ENCODE assay signal across 1 cellular context in genomic region chr10:29728541-29729049, GRCh38.
TF ChIP-seq lines count a peak whose summit lies in the region.

No MANE protein-coding gene starts in this region.

TF ChIP-seq in SK-N-SH treated with all-trans-retinoic acid at 6 μM for 48 hours, 23 proteins besides CTCF, POLR2A, EP300 and RAD21 (continued from another document):
- no peak for TF ChIP-seq POU6F1 (CRISPR knock-in tag; IDR thresholded peaks at IDR 0.05; ENCODE audit: borderline replicate concordance, low read depth)
- no peak for TF ChIP-seq ARNTL (CRISPR knock-in tag; IDR thresholded peaks at IDR 0.05; ENCODE audit: borderline replicate concordance, low read depth)
- TF ChIP-seq ZFP30 (CRISPR knock-in tag; IDR thresholded peaks at IDR 0.05), result no peak
- no peak for TF ChIP-seq CREB5 (CRISPR knock-in tag; IDR thresholded peaks at IDR 0.05; ENCODE audit: low read depth)
- no peak for TF ChIP-seq ZC3H10 (CRISPR knock-in tag; IDR thresholded peaks at IDR 0.05)
- no peak for TF ChIP-seq TSHZ2 (CRISPR knock-in tag; IDR thresholded peaks at IDR 0.05)
- TF ChIP-seq ZNF8 (CRISPR knock-in tag; IDR thresholded peaks at IDR 0.05), result no peak
- no peak for TF ChIP-seq TCF4 (CRISPR knock-in tag; IDR thresholded peaks at IDR 0.05; ENCODE audit: borderline replicate concordance)
- no peak for TF ChIP-seq ZNF565 (CRISPR knock-in tag; conservative IDR thresholded peaks at IDR 0.05; ENCODE audit: low read depth)
